Comparison of ENCODE assay signal across 9 cellular contexts in the genomic region with DNA sequence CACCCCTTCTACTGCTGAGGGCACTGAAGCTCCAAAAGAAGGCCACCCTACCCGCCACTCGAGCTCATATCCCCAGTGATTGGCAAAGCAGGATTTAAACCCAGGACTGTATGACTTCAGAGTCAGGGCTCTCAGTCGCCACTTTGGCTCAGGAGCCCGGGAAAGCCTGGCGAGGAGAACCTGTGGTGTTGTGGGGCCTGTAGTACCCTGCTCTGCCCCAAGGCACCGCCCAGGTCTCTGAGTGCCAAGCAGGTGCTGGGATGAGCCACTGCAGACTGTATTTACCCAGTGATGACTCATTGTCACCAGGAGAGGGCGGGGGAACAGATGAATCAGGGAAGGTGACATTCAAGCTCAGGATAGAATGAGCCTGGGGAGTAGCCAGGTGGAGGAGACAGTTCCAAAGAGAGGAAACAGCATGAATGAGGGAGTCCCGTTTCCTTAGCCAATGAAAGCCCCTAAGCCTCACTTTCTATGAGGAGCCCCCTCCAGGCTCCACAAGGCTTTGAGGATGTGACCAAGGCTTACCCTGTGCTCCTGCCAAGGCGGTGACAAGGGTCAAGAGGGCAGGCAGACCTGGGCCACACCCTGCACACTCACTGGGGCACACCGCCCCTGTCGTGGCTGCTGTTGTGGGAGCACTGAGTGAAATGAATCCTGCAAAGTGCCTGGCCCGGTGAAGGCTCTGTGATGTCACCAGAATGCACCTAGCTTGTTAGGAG. TPM values are rescaled to one million over a fixed set of nuclear protein-coding genes. Genes with fewer than 3 reads are reported as not detected.
A peak's percentile ranks its signal among the peaks of the same experiment; 100 is the strongest.
DNase-seq lines count a peak whose midpoint lies in the region; ATAC-seq lines count a peak whose summit lies in the region.
"Had no signal": no experiment of that assay in that cellular context is flagged by ENCODE, and none has a peak within 500 bp of the region (broad histone marks: within the 10 kb centered on the region; RNA-seq: fewer than 3 reads in every experiment).

No MANE protein-coding gene starts in this region.

- H3K4me3 ChIP-seq in CD8-positive, alpha-beta memory T cell (ENCODE audit: low read length), result peak overlapping the region; percentile 42
- H3K4me3 ChIP-seq in H7 (ENCODE audit: insufficient read depth, low read depth, low read length) (no peak overlapping the region), mucosa of stomach (ENCODE audit: low read length) (peak overlapping the region; percentile 6)
- H3K4me3 ChIP-seq: HAP-1 had no signal

- CTCF ChIA-PET in CD8-positive, alpha-beta memory T cell (lab: Charles Lee), result interaction anchor here (0.8 to 27.7 kb wide), 19 partner anchors 13 to 162 kb away, joined by 3 to 485 read pairs (median 6); a partner anchor contains a TSS

- no peaks in the 10 kb centered on the region for H3K9me3 Mint-ChIP-seq in CD8-positive, alpha-beta memory T cell
- no peaks in the 10 kb centered on the region for H3K9me3 Mint-ChIP-seq in stimulated activated effector memory CD8-positive, alpha-beta T cell treated with anti-CD3 and anti-CD28 coated beads, Interleukin-12 subunit alpha, Interleukin-12 subunit beta, amount 100 ng/mL, for 72 hours

- H3K27me3 Mint-ChIP-seq in CD8-positive, alpha-beta memory T cell, result no peaks in the 10 kb centered on the region

- peaks cover 11% of the 10 kb centered on the region for H3K36me3 ChIP-seq in CD8-positive, alpha-beta memory T cell (ENCODE audit: insufficient read depth, low read length)
- H3K36me3 ChIP-seq in H7 (replicated peaks; ENCODE audit: control insufficient read depth, insufficient read depth, low read length), result 0 out of 2 replicates have a peak, but pooled peaks cover 1% of the 10 kb centered on the region
- H3K36me3 ChIP-seq in mucosa of stomach (ENCODE audit: control insufficient read depth, insufficient read depth, low read length), result no peaks in the 10 kb centered on the region
- H3K36me3 ChIP-seq: HAP-1 had no signal

- peaks cover 72 to 92% (median 82%) of the 10 kb centered on the region in 3 donors for H3K4me1 Mint-ChIP-seq in CD8-positive, alpha-beta memory T cell
- H3K4me1 Mint-ChIP-seq in stimulated activated effector memory CD8-positive, alpha-beta T cell treated with anti-CD3 and anti-CD28 coated beads, Interleukin-12 subunit alpha, Interleukin-12 subunit beta, amount 100 ng/mL, for 72 hours, result peaks cover 73% of the 10 kb centered on the region

- no peaks in the 10 kb centered on the region for H3K9me3 ChIP-seq in CD8-positive, alpha-beta memory T cell (ENCODE audit: low read length)
- H3K9me3 ChIP-seq in mucosa of stomach (ENCODE audit: control insufficient read depth, low read length), result no peaks in the 10 kb centered on the region
- H3K9me3 ChIP-seq: HAP-1 had no signal

- peak overlapping the region; percentile 54 for H3K9ac ChIP-seq in mucosa of stomach (ENCODE audit: low read length)

- POLR2A ChIA-PET in CD8-positive, alpha-beta memory T cell (lab: Charles Lee), result interaction anchor here (0.6 to 2.0 kb wide), 8 partner anchors 11 to 80 kb away, joined by 3 to 13 read pairs (median 4); a partner anchor contains a TSS

- no peak overlapping the region for H3K27ac ChIP-seq in CD8-positive, alpha-beta memory T cell (ENCODE audit: low read depth, low read length)

- no peaks in the 10 kb centered on the region for H3K27me3 ChIP-seq in CD8-positive, alpha-beta memory T cell (ENCODE audit: insufficient read depth, low read length, poor library complexity, severe bottlenecking)
- H3K27me3 ChIP-seq in H7 (ENCODE audit: control insufficient read depth, insufficient read depth, low read length) (no peaks in the 10 kb centered on the region), mucosa of stomach (ENCODE audit: control insufficient read depth, insufficient read depth, low read length) (no peaks in the 10 kb centered on the region)

- H3K36me3 Mint-ChIP-seq in CD8-positive, alpha-beta memory T cell, result peaks cover 0 to 58% (median 4%) of the 10 kb centered on the region in 3 donors
- H3K36me3 Mint-ChIP-seq in stimulated activated effector memory CD8-positive, alpha-beta T cell treated with anti-CD3 and anti-CD28 coated beads, Interleukin-12 subunit alpha, Interleukin-12 subunit beta, amount 100 ng/mL, for 72 hours, result peaks cover 5% of the 10 kb centered on the region

- peaks cover 97% of the 10 kb centered on the region for H3K4me1 ChIP-seq in CD8-positive, alpha-beta memory T cell (ENCODE audit: insufficient read depth, low read length)
- H3K4me1 ChIP-seq in mucosa of stomach (ENCODE audit: control insufficient read depth, insufficient read depth, low read length), result peaks cover 74% of the 10 kb centered on the region

- ATAC-seq in stimulated activated effector memory CD8-positive, alpha-beta T cell treated with anti-CD3 and anti-CD28 coated beads, Interleukin-12 subunit alpha, Interleukin-12 subunit beta, amount 100 ng/mL, for 72 hours, result peak; percentile 96
- no peak for ATAC-seq in GM18873 (IDR thresholded peaks at IDR 0.05; ENCODE audit: low FRiP score, unreplicated experiment)

- peak overlapping the region; percentile 28 to 89 (median 76) for H3K27ac Mint-ChIP-seq in CD8-positive, alpha-beta memory T cell
- H3K27ac Mint-ChIP-seq in stimulated activated effector memory CD8-positive, alpha-beta T cell treated with anti-CD3 and anti-CD28 coated beads, Interleukin-12 subunit alpha, Interleukin-12 subunit beta, amount 100 ng/mL, for 72 hours, result peak overlapping the region; percentile 87

- peak; percentile 63 to 87 (median 64) for DNase-seq in CD8-positive, alpha-beta memory T cell
- DNase-seq in H7, result peak; percentile 96
- peak; percentile 92 for DNase-seq in NCI-H2081 treated with DMSO at 0.1 percent for 48 hours (lab: John Stamatoyannopoulos, UW)
- DNase-seq in activated CD4-positive, alpha-beta T cell treated with anti-CD3 and anti-CD28 coated beads for 24 hours (ENCODE audit: low read depth in 2 of 2), result peak; percentile 73 to 80
- peak; percentile 71 to 79 for DNase-seq in dermis microvascular lymphatic vessel endothelial cell (ENCODE audit: low read depth in 2 of 2)
- peak; percentile 47 to 78 for DNase-seq in stimulated activated effector memory CD8-positive, alpha-beta T cell treated with anti-CD3 and anti-CD28 coated beads, Interleukin-12 subunit alpha, Interleukin-12 subunit beta, amount 100 ng/mL, for 72 hours (ENCODE audit: low spot score in 2 of 2)

- H3K4me3 Mint-ChIP-seq in CD8-positive, alpha-beta memory T cell, result peak overlapping the region; percentile 1 to 71 (median 57)
- peak overlapping the region; percentile 50 for H3K4me3 Mint-ChIP-seq in stimulated activated effector memory CD8-positive, alpha-beta T cell treated with anti-CD3 and anti-CD28 coated beads, Interleukin-12 subunit alpha, Interleukin-12 subunit beta, amount 100 ng/mL, for 72 hours

RNA-seq across cellular contexts. Expression of a gene that starts 17.8 kb away (rescaled TPM):
- 10 to 100 TPM; 73.8 to 75.5 TPM for total RNA-seq in CD8-positive, alpha-beta memory T cell
- 52.2 TPM for polyA plus RNA-seq in CD8-positive, alpha-beta memory T cell
- total RNA-seq in H7 (2014; rRNA removed; shearing (Covaris generic)), result 38.3 and 45.6 TPM in 2 replicates
- total RNA-seq in dermis microvascular lymphatic vessel endothelial cell, result 8.9 and 17.7 TPM in 2 replicates

RNA-seq across cellular contexts. Expression of a gene that starts 24.9 kb away (rescaled TPM):
- 1 to 10 TPM; 1.4 to 2.5 TPM for total RNA-seq in CD8-positive, alpha-beta memory T cell
- 0.89 TPM for polyA plus RNA-seq in CD8-positive, alpha-beta memory T cell
- total RNA-seq in H7 (2014; rRNA removed; shearing (Covaris generic)), result 0.94 and 3.4 TPM in 2 replicates
- total RNA-seq in dermis microvascular lymphatic vessel endothelial cell, result 0.39 and 1.0 TPM in 2 replicates

RNA-seq across cellular contexts. Expression of a gene that starts 25.3 kb away (rescaled TPM):
- total RNA-seq in CD8-positive, alpha-beta memory T cell, result 10 to 100 TPM; 82.2 to 93.3 TPM
- 167 TPM for polyA plus RNA-seq in CD8-positive, alpha-beta memory T cell
- total RNA-seq in H7 (2014; rRNA removed; shearing (Covaris generic)), result 16.9 and 27.1 TPM in 2 replicates
- 15.0 and 60.1 TPM in 2 replicates for total RNA-seq in dermis microvascular lymphatic vessel endothelial cell

RNA-seq across cellular contexts. Expression of a gene that starts 38.6 kb away (rescaled TPM):
- 10 to 100 TPM; 32.9 to 43.2 TPM for total RNA-seq in CD8-positive, alpha-beta memory T cell
- 28.7 TPM for polyA plus RNA-seq in CD8-positive, alpha-beta memory T cell
- 18.5 and 24.6 TPM in 2 replicates for total RNA-seq in H7 (2014; rRNA removed; shearing (Covaris generic))
- 27.3 and 32.2 TPM in 2 replicates for total RNA-seq in dermis microvascular lymphatic vessel endothelial cell

RNA-seq across cellular contexts. Expression of a gene that starts 56.1 kb away (rescaled TPM):
- total RNA-seq in CD8-positive, alpha-beta memory T cell, result 10 to 100 TPM; 52.3 to 54.0 TPM
- polyA plus RNA-seq in CD8-positive, alpha-beta memory T cell, result 54.7 TPM
- total RNA-seq in H7 (2014; rRNA removed; shearing (Covaris generic)), result 30.6 and 37.4 TPM in 2 replicates
- total RNA-seq in dermis microvascular lymphatic vessel endothelial cell, result 23.4 and 35.7 TPM in 2 replicates
